In the genomic region with DNA sequence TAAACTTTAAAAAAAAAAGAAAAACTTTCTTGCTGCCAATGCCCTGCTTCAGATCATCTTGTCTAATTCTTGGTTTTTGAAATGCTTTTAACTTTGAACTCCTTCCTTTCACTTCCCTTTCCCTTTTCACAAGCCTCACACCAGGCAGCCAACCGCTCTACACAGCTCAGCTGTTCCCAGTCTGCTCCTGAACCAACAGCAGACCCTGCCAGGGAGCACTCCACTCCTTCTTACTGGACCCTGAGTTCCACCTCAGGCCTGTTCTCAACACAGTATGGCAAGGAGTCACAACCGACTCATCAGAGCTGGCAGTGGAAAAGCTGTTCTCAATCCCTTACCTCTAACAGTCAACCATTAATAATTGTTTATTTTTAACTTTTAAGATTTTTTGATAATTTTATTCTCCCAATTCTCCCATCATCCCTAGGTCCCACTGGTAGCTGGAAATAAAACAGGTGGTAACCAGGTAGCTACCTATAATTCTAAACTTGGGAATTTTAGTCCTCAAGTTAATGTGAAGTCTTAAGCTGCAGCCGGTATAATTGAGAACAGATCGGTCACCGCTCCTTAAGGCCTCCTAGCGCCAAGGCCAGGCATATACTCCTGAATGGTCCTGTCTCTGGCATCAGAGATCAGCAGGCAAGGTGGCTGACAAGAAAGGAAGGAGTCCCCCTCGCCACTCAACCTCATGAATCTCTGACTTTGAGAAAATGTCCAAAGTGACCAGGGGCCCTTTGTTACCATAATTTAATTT, we compare ENCODE assay signal across 13 cellular contexts. TPM values are rescaled to one million over a fixed set of nuclear protein-coding genes. Genes with fewer than 3 reads are reported as not detected.
DNase-seq lines count a peak whose midpoint lies in the region; ATAC-seq, FAIRE-seq and TF ChIP-seq lines count a peak whose summit lies in the region.
"Had no signal": no experiment of that assay in that cellular context is flagged by ENCODE, and none has a peak within 500 bp of the region (broad histone marks: within the 10 kb centered on the region; RNA-seq: fewer than 3 reads in every experiment).

No MANE protein-coding gene starts in this region.

- no peak overlapping the region for H4K8ac ChIP-seq in mesenchymal stem cell (ENCODE audit: low read length)

- peak overlapping the region in 1 of 2 donors; percentile 3 for H3K27ac ChIP-seq in right atrium auricular region
- no peak overlapping the region for H3K27ac ChIP-seq in GM12878 (ENCODE audit: control insufficient read depth, insufficient read depth)
- H3K27ac ChIP-seq in mesenchymal stem cell (ENCODE audit: low read length, poor library complexity, severe bottlenecking) = no peak overlapping the region
- no peak overlapping the region for H3K27ac ChIP-seq in smooth muscle cell (ENCODE audit: low read depth)

- in situ Hi-C loops in GM12878 (cut with MboI) = no loop called here

- no peak for TF ChIP-seq CTCF in right atrium auricular region (IDR thresholded peaks at IDR 0.05)
- no peak for TF ChIP-seq CTCF in GM12878 (IDR thresholded peaks at IDR 0.05 in 2 of 3, conservative IDR thresholded peaks at IDR 0.05 in 1 of 3; ENCODE audit: control insufficient read depth in 2 of 3, extremely low read depth in 1 of 3, insufficient read depth in 1 of 3, low read depth in 3 of 3, low read length in 3 of 3)
- TF ChIP-seq CTCF in smooth muscle cell (IDR thresholded peaks at IDR 0.05; ENCODE audit: borderline replicate concordance, insufficient read depth, poor library complexity, severe bottlenecking) = no peak

- no peak overlapping the region for H3K4ac ChIP-seq in mesenchymal stem cell (ENCODE audit: low read depth in 1 of 2, low read length in 2 of 2)

- SMC1A ChIA-PET in GM12878 (lab: Charles Lee; ENCODE audit: uncharacterized antibody, unreplicated experiment) = interaction anchor here (1.9 to 2.0 kb wide), 2 partner anchors 9 to 23 kb away, joined by 6 to 10 read pairs; no protein-coding TSS in a partner anchor

- no peak overlapping the region for H3K14ac ChIP-seq in mesenchymal stem cell (ENCODE audit: low read length in 2 of 2)

- no peak overlapping the region for H2AFZ ChIP-seq in GM12878 (ENCODE audit: control insufficient read depth, low read depth, low read length)
- H2AFZ ChIP-seq in mesenchymal stem cell (ENCODE audit: low read depth, low read length) = no peak overlapping the region
- no peak overlapping the region for H2AFZ ChIP-seq in smooth muscle cell (ENCODE audit: low read depth)

- H3K9me3 ChIP-seq in right atrium auricular region (no peaks in the 10 kb centered on the region), GM12878 (replicated peaks; ENCODE audit: control insufficient read depth, insufficient read depth, low read length) (no peaks in the 10 kb centered on the region), mesenchymal stem cell (ENCODE audit: control insufficient read depth, low read length) (no peaks in the 10 kb centered on the region), smooth muscle cell (replicated peaks; ENCODE audit: low read depth) (no peaks in the 10 kb centered on the region)

- H2BK120ac ChIP-seq in mesenchymal stem cell (ENCODE audit: low read depth, low read length) = no peak overlapping the region

- H2AK5ac ChIP-seq in mesenchymal stem cell (ENCODE audit: low read length, severe bottlenecking) = no peak overlapping the region

- WGBS in GM12878 (ENCODE audit: insufficient coverage, insufficient replicate concordance, low lambda C conversion rate, missing lambda C conversion rate) = 68% methylated on average over 7 of the region's 7 CpGs
- 80% methylated on average over 6 of the region's 7 CpGs for WGBS in mesenchymal stem cell
- 87% methylated on average over 7 of the region's 7 CpGs for WGBS in smooth muscle cell (ENCODE audit: low lambda C conversion rate)

- no peak overlapping the region for H2BK5ac ChIP-seq in mesenchymal stem cell (ENCODE audit: low read depth, low read length, poor library complexity, severe bottlenecking)

- H3K9ac ChIP-seq in GM12878 (ENCODE audit: control insufficient read depth, insufficient read depth, low read length) (no peak overlapping the region), mesenchymal stem cell (ENCODE audit: low read length) (peak overlapping the region; percentile 21), smooth muscle cell (ENCODE audit: low read depth) (no peak overlapping the region)

- TF ChIP-seq EP300 in GM12878 (IDR thresholded peaks at IDR 0.05; ENCODE audit: borderline replicate concordance in 1 of 2, control insufficient read depth in 1 of 2, low read depth in 2 of 2, low read length in 2 of 2) = no peak

- H3K4me1 ChIP-seq in right atrium auricular region (peaks cover 0 to 13% of the 10 kb centered on the region in 2 donors), GM12878 (ENCODE audit: control insufficient read depth, insufficient read depth, low read length) (peaks cover 13% of the 10 kb centered on the region), mesenchymal stem cell (ENCODE audit: control insufficient read depth, insufficient read depth, low read depth, low read length) (no peaks in the 10 kb centered on the region), smooth muscle cell (ENCODE audit: low read depth) (peaks cover 10% of the 10 kb centered on the region)

- no peak overlapping the region for H3K4me3 ChIP-seq in right atrium auricular region
- H3K4me3 ChIP-seq in GM12878 = no peak overlapping the region
- no peak overlapping the region for H3K4me3 ChIP-seq in mesenchymal stem cell (ENCODE audit: insufficient read depth in 1 of 2, low read depth in 1 of 2, low read length in 2 of 2)
- H3K4me3 ChIP-seq in smooth muscle cell = no peak overlapping the region
- H3K4me3 ChIP-seq: dorsolateral prefrontal cortex had no signal

- H3K36me3 ChIP-seq in right atrium auricular region (no peaks in the 10 kb centered on the region), GM12878 (ENCODE audit: control insufficient read depth in 2 of 2, insufficient read depth in 2 of 2, low read length in 1 of 2) (no peaks in the 10 kb centered on the region), mesenchymal stem cell (ENCODE audit: control insufficient read depth in 1 of 2, insufficient read depth in 2 of 2, low read depth in 1 of 2, low read length in 2 of 2) (peaks cover 39 to 53% of the 10 kb centered on the region in 2 experiments), smooth muscle cell (ENCODE audit: low read depth) (peaks cover 14% of the 10 kb centered on the region)

- no peak overlapping the region for H3K4me2 ChIP-seq in GM12878 (ENCODE audit: control insufficient read depth, insufficient read depth)
- no peak overlapping the region for H3K4me2 ChIP-seq in mesenchymal stem cell (ENCODE audit: low read length, poor library complexity, severe bottlenecking)
- H3K4me2 ChIP-seq in smooth muscle cell = no peak overlapping the region

- no peak overlapping the region for H3K18ac ChIP-seq in mesenchymal stem cell (ENCODE audit: low read depth in 1 of 2, low read length in 2 of 2)

- TF ChIP-seq RAD21 in GM12878 (IDR thresholded peaks at IDR 0.05; ENCODE audit: insufficient read depth, low read depth, low read length) = no peak

- H3K79me1 ChIP-seq in mesenchymal stem cell (replicated peaks; ENCODE audit: low read length, poor library complexity, severe bottlenecking) = peaks cover 2% of the 10 kb centered on the region

- no peaks in the 10 kb centered on the region for H3F3A ChIP-seq in smooth muscle cell (ENCODE audit: low read depth)

- DNase-seq in Right ventricle myocardium superior = no peak
- no peak for DNase-seq in right atrium auricular region (ENCODE audit: low spot score)
- no peak for DNase-seq in GM12878 (ENCODE audit: low read depth, low spot score)
- no peak for DNase-seq in mesenchymal stem cell
- DNase-seq in smooth muscle cell (lab: John Stamatoyannopoulos, UW; ENCODE audit: unreplicated experiment) = no peak
- no peak for DNase-seq in NCI-H1092 treated with DMSO at 0.1 percent for 48 hours (lab: John Stamatoyannopoulos, UW)
- DNase-seq: ACHN; activated CD4-positive, alpha-beta T cell treated with anti-CD3 and anti-CD28 coated beads, Interleukin-2, amount 50 U/mL, for 4 hours; dorsolateral prefrontal cortex; KG1; NCI-H446 treated with DMSO at 0.1 percent for 48 hours had no signal

- H3K23ac ChIP-seq in mesenchymal stem cell (ENCODE audit: low read length in 2 of 2) = no peak overlapping the region

- POLR2A ChIA-PET in GM12878 (lab: Charles Lee) = no interaction called here

- H4K20me1 ChIP-seq in GM12878 (ENCODE audit: control insufficient read depth, insufficient read depth) (no peaks in the 10 kb centered on the region), smooth muscle cell (ENCODE audit: low read depth) (no peaks in the 10 kb centered on the region)

- H2BK12ac ChIP-seq in mesenchymal stem cell (ENCODE audit: low read length in 2 of 2) = peak overlapping the region in 1 of 2 experiments; percentile 61

- no peak for TF ChIP-seq POLR2A in GM12878 (IDR thresholded peaks at IDR 0.05; ENCODE audit: low read depth, low read length)

- no peaks in the 10 kb centered on the region for H3K79me2 ChIP-seq in GM12878 (ENCODE audit: control insufficient read depth, insufficient read depth, low read length)
- no peaks in the 10 kb centered on the region for H3K79me2 ChIP-seq in smooth muscle cell (ENCODE audit: low read depth)

- no peak overlapping the region for H2BK15ac ChIP-seq in mesenchymal stem cell (ENCODE audit: low read depth, poor library complexity, severe bottlenecking)

- no peak overlapping the region for H4K91ac ChIP-seq in mesenchymal stem cell (ENCODE audit: low read length)

- FAIRE-seq in GM12878 (lab: Jason Lieb, UNC) = peak; percentile 38

- RAD21 ChIA-PET in GM12878 (lab: Charles Lee; ENCODE audit: unreplicated experiment) = interaction anchor here (0.9 kb wide), 1 partner anchor 115 kb away, joined by 3 read pairs; no protein-coding TSS in a partner anchor

- CTCF ChIA-PET in GM12878 (lab: Yijun Ruan, JAX) = interaction anchor here (0.5 to 2.5 kb wide), 3 partner anchors 25 to 254 kb away, joined by 3 to 8 read pairs (median 4); no protein-coding TSS in a partner anchor

- intact Hi-C loops in Right ventricle myocardium superior (cut with DNase I) = no loop called here
- intact Hi-C loops in GM12878 (cut with micrococcal nuclease; ENCODE audit: unreplicated experiment) = no loop called here

- BruUV-seq in GM12878 (replicated peaks; lab: Mats Ljungman, UMichigan) = no TSS peak

- peak; percentile 26 for ATAC-seq in Right ventricle myocardium superior (ENCODE audit: poor library complexity)
- peak; percentile 63 for ATAC-seq in GM12878
- no peak for ATAC-seq in HG03175 (IDR thresholded peaks at IDR 0.05; ENCODE audit: unreplicated experiment)
- no peak for ATAC-seq in GM18907 (IDR thresholded peaks at IDR 0.05; ENCODE audit: unreplicated experiment)

- no peaks in the 10 kb centered on the region for H3K27me3 ChIP-seq in right atrium auricular region
- no peaks in the 10 kb centered on the region; a peak in 2 of 4 replicates for H3K27me3 ChIP-seq in GM12878 (replicated peaks in 1 of 2; ENCODE audit: control insufficient read depth in 2 of 2, insufficient read depth in 2 of 2, low read length in 1 of 2)
- H3K27me3 ChIP-seq in mesenchymal stem cell (ENCODE audit: control insufficient read depth in 1 of 2, insufficient read depth in 1 of 2, low read length in 2 of 2) = no peaks in the 10 kb centered on the region
- no peaks in the 10 kb centered on the region for H3K27me3 ChIP-seq in smooth muscle cell (ENCODE audit: low read depth)
- H3K27me3 ChIP-seq: dorsolateral prefrontal cortex had no signal

RNA-seq across cellular contexts. Expression of a gene that starts 43.9 kb away (rescaled TPM):
- total RNA-seq in Right ventricle myocardium superior (7.4 TPM), right atrium auricular region (10 to 100 TPM; 10.6 to 15.4 TPM), GM12878 (2014; rRNA removed) (0.05 TPM in 1 of 2 replicates, not detected in the other), GM12878 (2014; rRNA removed; fragmentation: Illumina TruSeq; extraction: Trizol) (not detected in 2 replicates), GM12878 (2021) (0.13 TPM in 1 of 2 replicates, not detected in the other), smooth muscle cell (16.7 and 19.5 TPM in 2 replicates)
- 0.17 TPM in 1 of 2 replicates, not detected in the other for total RNA-seq in GM12878 (2013; cell fraction: nucleolus; rRNA removed)
- not detected for polyA plus RNA-seq in GM12878 (2011; ENCODE audit: low read depth)
- polyA plus RNA-seq in GM12878 (2011; rRNA removed) (not detected in 2 replicates), GM12878 (2014; fragmentation: Illumina TruSeq; extraction: Trizol) (0.18 TPM in 1 of 2 replicates, not detected in the other), GM12878 (2014; fragmentation: Nextera tagmentation; extraction: Ambion mirVana) (not detected), GM12878 (2014; rRNA removed) (0.19 TPM in 1 of 2 replicates, not detected in the other), GM12878 (2016; fragmentation: Nextera tagmentation; extraction: Ambion mirVana) (not detected), smooth muscle cell (31.2 and 31.4 TPM in 2 replicates)
- not detected in 2 replicates for polyA plus RNA-seq in GM12878 (2011; cell fraction: cytosol; rRNA removed)
- 0.07 and 0.09 TPM in 2 replicates for polyA plus RNA-seq in GM12878 (2011; cell fraction: nucleus; rRNA removed)
- polyA plus RNA-seq in GM12878 (2012) = 0.04 TPM in 1 of 2 replicates, not detected in the other
- not detected in 2 replicates for polyA minus RNA-seq in GM12878 (2011; rRNA and poly(A)+ RNA removed)
- not detected in 2 replicates for polyA minus RNA-seq in GM12878 (2011; cell fraction: cytosol; rRNA and poly(A)+ RNA removed)
- 0.24 TPM in 1 of 2 replicates, not detected in the other for polyA minus RNA-seq in GM12878 (2011; cell fraction: nucleus; rRNA and poly(A)+ RNA removed)
- 40.7 TPM for polyA plus RNA-seq in mesenchymal stem cell (2013, experiment 1 of 2)
- polyA plus RNA-seq in mesenchymal stem cell (2013, experiment 2 of 2) = 41.6 TPM

Comparison
In these comparisons a context has a peak if more than half of its experiments do, and no peak if none do; other contexts are left out.
1. ATAC-seq: peak in Right ventricle myocardium superior (single experiment) and GM12878 (single experiment); none in HG03175 (single experiment) and GM18907 (single experiment).